In the genomic region with DNA sequence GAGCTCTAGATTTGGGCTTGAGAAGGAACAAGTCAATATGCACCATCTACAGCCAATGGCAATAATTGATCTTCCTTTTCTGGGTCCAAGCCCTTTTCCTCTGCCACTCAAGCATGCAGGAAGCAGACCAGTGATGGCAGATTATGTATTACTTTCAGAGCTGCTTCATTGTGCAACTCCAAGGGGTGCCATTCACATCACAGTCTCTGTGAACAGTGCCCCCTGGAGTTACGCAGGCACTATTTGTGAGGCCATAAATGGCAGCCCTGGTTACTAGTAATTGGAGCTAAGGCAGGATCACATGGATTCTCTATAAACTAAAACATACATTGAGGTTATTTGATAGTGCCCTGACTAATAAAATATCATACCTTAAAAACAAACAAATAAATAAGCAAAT, we compare ENCODE assay signal across 8 cellular contexts.
A peak's percentile ranks its signal among the peaks of the same experiment; 100 is the strongest.
DNase-seq lines count a peak whose midpoint lies in the region; ATAC-seq, FAIRE-seq and TF ChIP-seq lines count a peak whose summit lies in the region.

No MANE protein-coding gene starts in this region.

- H4K8ac ChIP-seq in H1 (ENCODE audit: extremely low read depth, insufficient read depth, low read length), result no peak overlapping the region

- no peak for DNase-seq in LNCaP clone FGC (ENCODE audit: low read depth)
- DNase-seq in H1 (ENCODE audit: low read depth in 1 of 2, low spot score in 2 of 2), result no peak
- no peak for DNase-seq in retina
- no peak for DNase-seq in putamen (ENCODE audit: low spot score)
- no peak for DNase-seq in inferior parietal cortex (ENCODE audit: extremely low spot score)

- H3K4me3 ChIP-seq in DOHH2 (ENCODE audit: low read length), result no peak overlapping the region
- no peak overlapping the region for H3K4me3 ChIP-seq in LNCaP clone FGC (ENCODE audit: low read depth, low read length)
- H3K4me3 ChIP-seq in H1 (ENCODE audit: extremely low read depth in 1 of 4, insufficient read depth in 2 of 4, low read depth in 3 of 4, low read length in 4 of 4), result no peak overlapping the region

- TF ChIP-seq RAD21 in H1 (IDR thresholded peaks at IDR 0.05 in 1 of 2, conservative IDR thresholded peaks at IDR 0.05 in 1 of 2; ENCODE audit: low read depth in 2 of 2, low read length in 2 of 2), result peak; percentile 35 to 41

- no peak overlapping the region for H3K56ac ChIP-seq in H1 (replicated peaks; ENCODE audit: insufficient read length, low read depth, low read length)

- no peak overlapping the region for H2AFZ ChIP-seq in H1 (ENCODE audit: low read length)

- H3K27ac ChIP-seq in DOHH2 (ENCODE audit: low read depth, low read length), result no peak overlapping the region
- H3K27ac ChIP-seq in H1 (ENCODE audit: low read depth, low read length), result no peak overlapping the region

- TF ChIP-seq CTCF in DOHH2 (IDR thresholded peaks at IDR 0.05; ENCODE audit: low read depth, low read length, poor library complexity, severe bottlenecking) (peak; percentile 37), LNCaP clone FGC (IDR thresholded peaks at IDR 0.05; ENCODE audit: control insufficient read depth, extremely low read depth, insufficient read depth) (peak; percentile 56), H1 (IDR thresholded peaks at IDR 0.05; ENCODE audit: control extremely low read depth in 1 of 3, insufficient read depth in 1 of 3, low read depth in 1 of 3, low read length in 3 of 3) (peak; percentile 16 to 61 (median 36); a peak in 3 of 4 replicates)

- TF ChIP-seq EP300 in H1 (IDR thresholded peaks at IDR 0.05; ENCODE audit: borderline replicate concordance in 1 of 2, low read depth in 2 of 2, low read length in 2 of 2), result no peak

- H3K4ac ChIP-seq in H1 (replicated peaks; ENCODE audit: insufficient read length, low read depth, low read length), result no peak overlapping the region

- POLR2A ChIA-PET in H1 (lab: Charles Lee; ENCODE audit: partially characterized antibody), result no interaction called here

- no peak overlapping the region for H3K18ac ChIP-seq in H1 (ENCODE audit: extremely low read depth, low read length)

- no peak overlapping the region for H2BK120ac ChIP-seq in H1 (replicated peaks; ENCODE audit: low read depth, low read length)

- no peaks in the 10 kb centered on the region for H3F3A ChIP-seq in DOHH2 (ENCODE audit: control insufficient read depth, insufficient read depth)

- H3K9ac ChIP-seq in H1 (replicated peaks in 1 of 4; ENCODE audit: extremely low read depth in 1 of 4, low read depth in 3 of 4, low read length in 3 of 4), result no peak overlapping the region

- H3K4me1 ChIP-seq in DOHH2 (ENCODE audit: control insufficient read depth, low read length) (no peaks in the 10 kb centered on the region), H1 (replicated peaks in 1 of 4; ENCODE audit: control insufficient read depth in 3 of 4, insufficient read depth in 4 of 4, low read length in 3 of 4) (peaks cover 0 to 4% (median 0%) of the 10 kb centered on the region in 4 experiments; a peak in 1 of 7 replicates)

- H4K5ac ChIP-seq in H1 (ENCODE audit: insufficient read length, low read depth, low read length), result no peak overlapping the region

- no peak overlapping the region for H2BK5ac ChIP-seq in H1 (ENCODE audit: low read depth, low read length)

- no peaks in the 10 kb centered on the region for H3K9me2 ChIP-seq in DOHH2 (replicated peaks; ENCODE audit: control insufficient read depth, low read length)

- no peaks in the 10 kb centered on the region for H3K23me2 ChIP-seq in H1 (ENCODE audit: low read depth, low read length)

- ATAC-seq in GM21529 (IDR thresholded peaks at IDR 0.05; ENCODE audit: unreplicated experiment), result peak; percentile 90
- no peak for ATAC-seq in HG03039 (IDR thresholded peaks at IDR 0.05; ENCODE audit: unreplicated experiment)

- CTCF ChIA-PET in H1 (lab: Charles Lee; ENCODE audit: partially characterized antibody), result interaction anchor here (0.6 to 2.4 kb wide), 37 partner anchors 9 to 1409 kb away, joined by 3 to 17 read pairs (median 4); no protein-coding TSS in a partner anchor

- no peaks in the 10 kb centered on the region for H3K9me3 ChIP-seq in DOHH2 (ENCODE audit: control insufficient read depth, insufficient read depth, low read length)
- peaks cover 0 to 4% of the 10 kb centered on the region in 2 experiments; a peak in 1 of 4 replicates for H3K9me3 ChIP-seq in H1 (ENCODE audit: insufficient read depth in 2 of 2, low read depth in 1 of 2, low read length in 1 of 2)

- no peak overlapping the region for H3K4me2 ChIP-seq in DOHH2 (ENCODE audit: low read length)
- H3K4me2 ChIP-seq in H1 (ENCODE audit: insufficient read depth in 1 of 2, low read depth in 2 of 2, low read length in 2 of 2), result no peak overlapping the region

- H4K91ac ChIP-seq in H1 (replicated peaks; ENCODE audit: insufficient read length, low read length), result no peak overlapping the region

- H3K36me3 ChIP-seq in DOHH2 (ENCODE audit: control insufficient read depth, low read length) (no peaks in the 10 kb centered on the region), H1 (ENCODE audit: control insufficient read depth in 2 of 4, insufficient read depth in 4 of 4, low read length in 3 of 4) (no peaks in the 10 kb centered on the region)

- H2AK5ac ChIP-seq in H1 (ENCODE audit: low read depth, low read length), result no peak overlapping the region

- 59% methylated on average over 1 of the region's 1 CpG; no CpG with 5 or more reads in 1 of the 2 experiments for WGBS in H1 (ENCODE audit: extremely low coverage in 1 of 2, insufficient coverage in 1 of 2, insufficient read length in 1 of 2, insufficient replicate concordance in 2 of 2, low coverage in 1 of 2, low lambda C conversion rate in 2 of 2, missing lambda C conversion rate in 1 of 2), 2 experiments

- no peak overlapping the region for H2BK15ac ChIP-seq in H1 (ENCODE audit: low read length)

- H3K79me2 ChIP-seq in DOHH2 (ENCODE audit: control insufficient read depth, low read length) (no peaks in the 10 kb centered on the region), H1 (ENCODE audit: control insufficient read depth in 1 of 2, insufficient read depth in 2 of 2, low read length in 2 of 2) (no peaks in the 10 kb centered on the region)

- no peak overlapping the region for H2BK20ac ChIP-seq in H1 (ENCODE audit: low read length)

- H3K14ac ChIP-seq in H1 (ENCODE audit: insufficient read length), result no peak overlapping the region

- H3K79me1 ChIP-seq in H1 (ENCODE audit: low read depth, low read length), result no peaks in the 10 kb centered on the region

- TF ChIP-seq POLR2A in H1 (IDR thresholded peaks at IDR 0.05; ENCODE audit: control extremely low read depth in 1 of 2, low read depth in 2 of 2, low read length in 2 of 2), result no peak

- FAIRE-seq in H1 (lab: Jason Lieb, UNC), result peak; percentile 42

- H4K20me1 ChIP-seq in DOHH2 (ENCODE audit: control insufficient read depth, insufficient read depth, low read depth, low read length), result no peaks in the 10 kb centered on the region
- no peaks in the 10 kb centered on the region for H4K20me1 ChIP-seq in H1 (replicated peaks in 1 of 2; ENCODE audit: control insufficient read depth in 1 of 2, insufficient read depth in 2 of 2, low read length in 2 of 2)

- H3K27me3 ChIP-seq in DOHH2 (ENCODE audit: control insufficient read depth, low read length) (no peaks in the 10 kb centered on the region), H1 (replicated peaks in 1 of 4; ENCODE audit: control insufficient read depth in 3 of 4, extremely low read depth in 1 of 4, insufficient read depth in 3 of 4, low read length in 3 of 4) (no peaks in the 10 kb centered on the region)

- H3K23ac ChIP-seq in H1 (ENCODE audit: insufficient read length), result no peak overlapping the region

- no peak overlapping the region for H2BK12ac ChIP-seq in H1 (ENCODE audit: low read depth, low read length)

TF ChIP-seq in H1, 55 proteins besides CTCF, POLR2A, EP300 and RAD21:
- TF ChIP-seq TAF7 (optimal IDR thresholded peaks at IDR 0.05; ENCODE audit: borderline replicate concordance, low read depth, low read length) (no peak), CEBPB (IDR thresholded peaks at IDR 0.05; ENCODE audit: low read depth, low read length) (peak; percentile 87)
